ENCODE assay signal across 1 cellular context in genomic region chr3:143138948-143139347, GRCh38.
TF ChIP-seq lines count a peak whose summit lies in the region.

No MANE protein-coding gene starts in this region.

TF ChIP-seq in IMR-90, 13 proteins besides CTCF, POLR2A, EP300 and RAD21 (continued from another document):
- TF ChIP-seq ELK1 (IDR thresholded peaks at IDR 0.05; ENCODE audit: borderline replicate concordance, low read depth, low read length) (no peak), RFX5 (IDR thresholded peaks at IDR 0.05; ENCODE audit: low read depth, low read length) (no peak)
